9 cellular contexts compared by ENCODE assay signal in genomic region chr6:30169658-30170614, GRCh38. TPM values are rescaled to one million over a fixed set of nuclear protein-coding genes. Genes with fewer than 3 reads are reported as not detected.
A peak's percentile ranks its signal among the peaks of the same experiment; 100 is the strongest.
DNase-seq lines count a peak whose midpoint lies in the region; ATAC-seq and TF ChIP-seq lines count a peak whose summit lies in the region.
"Had no signal": no experiment of that assay in that cellular context is flagged by ENCODE, and none has a peak within 500 bp of the region (broad histone marks: within the 10 kb centered on the region; RNA-seq: fewer than 3 reads in every experiment).

No MANE protein-coding gene starts in this region.

- DNase-seq in NCI-H1417 (lab: John Stamatoyannopoulos, UW), result peak; percentile 5 to 64 (median 12)
- DNase-seq in NCI-H1417 treated with DMSO at 0.1 percent for 48 hours (lab: John Stamatoyannopoulos, UW), result no peak
- DNase-seq in SK-N-DZ (ENCODE audit: low spot score), result peak; percentile 61
- peak; percentile 72 to 81 for DNase-seq in erythroblast (lab: John Stamatoyannopoulos, UW)
- peak in 3 of 10 donors; percentile 39 to 47 (median 42) for DNase-seq in naive thymus-derived CD8-positive, alpha-beta T cell
- DNase-seq in activated gamma-delta T cell (lab: John Stamatoyannopoulos, UW), result no peak

- no peak for TF ChIP-seq EP300 in Ishikawa (IDR thresholded peaks at IDR 0.05; ENCODE audit: borderline replicate concordance)

- peak; percentile 80 to 88 for ATAC-seq in naive thymus-derived CD8-positive, alpha-beta T cell
- ATAC-seq in HG02759 (IDR thresholded peaks at IDR 0.05; ENCODE audit: unreplicated experiment), result no peak

- no peak for TF ChIP-seq POLR2A in erythroblast (IDR thresholded peaks at IDR 0.05; ENCODE audit: low read length)

- POLR2A ChIA-PET in naive thymus-derived CD8-positive, alpha-beta T cell (lab: Charles Lee), result no interaction called here

- H3K27ac Mint-ChIP-seq in naive thymus-derived CD8-positive, alpha-beta T cell, result peak overlapping the region in 1 of 10 donors; percentile 54
- H3K27ac Mint-ChIP-seq: activated naive CD4-positive, alpha-beta T cell treated with anti-CD3 and anti-CD28 coated beads, Interleukin-2, amount 50 U/mL, for 24 hours had no signal

- peaks cover 39 to 65% (median 51%) of the 10 kb centered on the region in 5 donors for H3K27me3 Mint-ChIP-seq in naive thymus-derived CD8-positive, alpha-beta T cell

- H3K9me3 Mint-ChIP-seq in naive thymus-derived CD8-positive, alpha-beta T cell, result no peaks in the 10 kb centered on the region
- H3K9me3 Mint-ChIP-seq: activated naive CD4-positive, alpha-beta T cell treated with anti-CD3 and anti-CD28 coated beads, Interleukin-2, amount 50 U/mL, for 24 hours had no signal

- TF ChIP-seq RAD21 in Ishikawa (IDR thresholded peaks at IDR 0.05; ENCODE audit: low read depth), result peak; percentile 81

- H3K4me3 Mint-ChIP-seq in naive thymus-derived CD8-positive, alpha-beta T cell, result no peak overlapping the region
- H3K4me3 Mint-ChIP-seq: activated naive CD4-positive, alpha-beta T cell treated with anti-CD3 and anti-CD28 coated beads, Interleukin-2, amount 50 U/mL, for 24 hours had no signal

- no peaks in the 10 kb centered on the region for H3K36me3 Mint-ChIP-seq in naive thymus-derived CD8-positive, alpha-beta T cell
- H3K36me3 Mint-ChIP-seq: activated naive CD4-positive, alpha-beta T cell treated with anti-CD3 and anti-CD28 coated beads, Interleukin-2, amount 50 U/mL, for 24 hours had no signal

- H3K4me1 Mint-ChIP-seq in naive thymus-derived CD8-positive, alpha-beta T cell, result peaks cover 0 to 11% (median 4%) of the 10 kb centered on the region in 4 donors

TF ChIP-seq in Ishikawa, 13 proteins besides CTCF, POLR2A, EP300 and RAD21:
- TF ChIP-seq CREB1 (IDR thresholded peaks at IDR 0.05; ENCODE audit: low read depth) (no peak), EGR1 (IDR thresholded peaks at IDR 0.05) (no peak), YY1 (IDR thresholded peaks at IDR 0.05; ENCODE audit: low read depth) (no peak), NFIC (IDR thresholded peaks at IDR 0.05) (no peak), FOXM1 (IDR thresholded peaks at IDR 0.05; ENCODE audit: borderline replicate concordance, low read depth) (no peak), TEAD4 (IDR thresholded peaks at IDR 0.05) (no peak), USF1 (IDR thresholded peaks at IDR 0.05) (no peak), REST (IDR thresholded peaks at IDR 0.05; ENCODE audit: low read depth) (no peak), ZBTB7A (IDR thresholded peaks at IDR 0.05; ENCODE audit: low read depth) (no peak), TAF1 (IDR thresholded peaks at IDR 0.05; ENCODE audit: low read depth) (no peak), CEBPB (IDR thresholded peaks at IDR 0.05) (no peak), TCF12 (IDR thresholded peaks at IDR 0.05; ENCODE audit: low read depth) (no peak), MAX (IDR thresholded peaks at IDR 0.05) (no peak)

RNA-seq across cellular contexts. Expression of gene TRIM15, which starts 6.6 kb away (rescaled TPM):
- not detected in 2 replicates for polyA plus RNA-seq in SK-N-DZ (2014; cell fraction: cytosol; rRNA removed)
- not detected in 2 replicates for polyA plus RNA-seq in SK-N-DZ (2014; cell fraction: nucleus; rRNA removed)
- not detected for total RNA-seq in naive thymus-derived CD8-positive, alpha-beta T cell
- not detected for polyA plus RNA-seq in naive thymus-derived CD8-positive, alpha-beta T cell

RNA-seq across cellular contexts. Expression of gene TRIM10, which starts 8.9 kb away (rescaled TPM):
- polyA plus RNA-seq in SK-N-DZ (2014; cell fraction: cytosol; rRNA removed), result not detected in 2 replicates
- polyA plus RNA-seq in SK-N-DZ (2014; cell fraction: nucleus; rRNA removed), result not detected in 2 replicates
- total RNA-seq in naive thymus-derived CD8-positive, alpha-beta T cell, result not detected
- not detected for polyA plus RNA-seq in naive thymus-derived CD8-positive, alpha-beta T cell

RNA-seq across cellular contexts. Expression of gene TRIM40, which starts 34.0 kb away (rescaled TPM):
- polyA plus RNA-seq in SK-N-DZ (2014; cell fraction: cytosol; rRNA removed), result 0.08 TPM in 1 of 2 replicates, not detected in the other
- polyA plus RNA-seq in SK-N-DZ (2014; cell fraction: nucleus; rRNA removed), result 0.09 TPM in 1 of 2 replicates, not detected in the other
- total RNA-seq in naive thymus-derived CD8-positive, alpha-beta T cell, result not detected
- not detected for polyA plus RNA-seq in naive thymus-derived CD8-positive, alpha-beta T cell

RNA-seq across cellular contexts. Expression of gene TRIM26, which starts 43.3 kb away (rescaled TPM):
- polyA plus RNA-seq in SK-N-DZ (2014; cell fraction: cytosol; rRNA removed), result 12.7 and 13.6 TPM in 2 replicates
- 11.2 and 14.3 TPM in 2 replicates for polyA plus RNA-seq in SK-N-DZ (2014; cell fraction: nucleus; rRNA removed)
- total RNA-seq in naive thymus-derived CD8-positive, alpha-beta T cell, result 10 to 100 TPM; 42.6 to 47.0 TPM
- polyA plus RNA-seq in naive thymus-derived CD8-positive, alpha-beta T cell, result 10 to 100 TPM; 22.7 to 42.9 (median 27.6) TPM

RNA-seq across cellular contexts. Expression of gene TRIM31, which starts 57.0 kb away (rescaled TPM):
- not detected in 2 replicates for polyA plus RNA-seq in SK-N-DZ (2014; cell fraction: cytosol; rRNA removed)
- polyA plus RNA-seq in SK-N-DZ (2014; cell fraction: nucleus; rRNA removed), result not detected in 2 replicates
- total RNA-seq in naive thymus-derived CD8-positive, alpha-beta T cell, result not detected
- under 1 TPM in 1 of 3 donors, not detected in 2; 0.07 TPM for polyA plus RNA-seq in naive thymus-derived CD8-positive, alpha-beta T cell

Comparison
In these comparisons a context has a peak if more than half of its experiments do, and no peak if none do; other contexts are left out.
1. DNase-seq: peak in NCI-H1417 (3 of 3), SK-N-DZ (single experiment) and erythroblast (2 of 2); none in NCI-H1417 treated with DMSO at 0.1 percent for 48 hours (single experiment) and activated gamma-delta T cell (single experiment).